Comparison of ENCODE assay signal across 19 cellular contexts in genomic region chr1:21661886-21662285, GRCh38. TPM values are rescaled to one million over a fixed set of nuclear protein-coding genes. Genes with fewer than 3 reads are reported as not detected.
A peak's percentile ranks its signal among the peaks of the same experiment; 100 is the strongest.
DNase-seq lines count a peak whose midpoint lies in the region; ATAC-seq, FAIRE-seq and TF ChIP-seq lines count a peak whose summit lies in the region.
"Had no signal": no experiment of that assay in that cellular context is flagged by ENCODE, and none has a peak within 500 bp of the region (broad histone marks: within the 10 kb centered on the region; RNA-seq: fewer than 3 reads in every experiment).

No MANE protein-coding gene starts in this region.

- intact Hi-C loops in right lobe of liver (cut with DNase I) (loop anchor here (10.0 kb wide), 2 partner anchors 147 to 287 kb away; no protein-coding TSS in a partner anchor), HepG2 (cut with micrococcal nuclease; ENCODE audit: unreplicated experiment) (no loop called here), kidney (cut with DNase I) (no loop called here), sigmoid colon (cut with DNase I) (no loop called here), esophagus muscularis mucosa (cut with DNase I) (no loop called here)

- H3K9me3 ChIP-seq in right lobe of liver (no peaks in the 10 kb centered on the region), HepG2 (ENCODE audit: low read length) (no peaks in the 10 kb centered on the region), kidney (ENCODE audit: control insufficient read depth in 1 of 2, low read length in 2 of 2) (no peaks in the 10 kb centered on the region), sigmoid colon (no peaks in the 10 kb centered on the region), esophagus muscularis mucosa (no peaks in the 10 kb centered on the region), tibial nerve (no peaks in the 10 kb centered on the region)
- H3K9me3 ChIP-seq: HAP-1 had no signal

- H3K27me3 ChIP-seq in right lobe of liver (no peaks in the 10 kb centered on the region), HepG2 (ENCODE audit: control insufficient read depth in 1 of 2, insufficient read depth in 2 of 2, low read length in 2 of 2) (no peaks in the 10 kb centered on the region), sigmoid colon (peaks cover 4 to 74% (median 47%) of the 10 kb centered on the region in 3 donors), esophagus muscularis mucosa (peaks cover 0 to 80% (median 11%) of the 10 kb centered on the region in 4 donors), tibial nerve (peaks cover 0 to 47% of the 10 kb centered on the region in 2 donors)

- POLR2A ChIA-PET in HepG2 (lab: Yijun Ruan, JAX) = interaction anchor here (1.2 kb wide), 1 partner anchor 8 kb away, joined by 3 read pairs; no protein-coding TSS in a partner anchor

- TF ChIP-seq EP300 in HepG2 (IDR thresholded peaks at IDR 0.05; ENCODE audit: low read depth in 2 of 2, low read length in 2 of 2) (no peak), HepG2 (CRISPR knock-in tag; IDR thresholded peaks at IDR 0.05; ENCODE audit: borderline replicate concordance) (no peak), sigmoid colon (IDR thresholded peaks at IDR 0.05) (no peak), esophagus muscularis mucosa (IDR thresholded peaks at IDR 0.05) (no peak), tibial nerve (IDR thresholded peaks at IDR 0.05) (no peak)

- no peak for TF ChIP-seq POLR2A in right lobe of liver (IDR thresholded peaks at IDR 0.05)
- no peak for TF ChIP-seq POLR2A in HepG2 (IDR thresholded peaks at IDR 0.05; ENCODE audit: insufficient read depth in 1 of 2, low read depth in 2 of 2, low read length in 2 of 2)
- no peak for TF ChIP-seq POLR2A in sigmoid colon (IDR thresholded peaks at IDR 0.05)
- no peak for TF ChIP-seq POLR2A in esophagus muscularis mucosa (IDR thresholded peaks at IDR 0.05; ENCODE audit: low read depth)
- no peak for TF ChIP-seq POLR2A in tibial nerve (IDR thresholded peaks at IDR 0.05)

- no peak for ATAC-seq in right lobe of liver
- ATAC-seq in HepG2 = no peak

- FAIRE-seq in HepG2 (lab: Jason Lieb, UNC) (no peak), kidney (lab: Jason Lieb, UNC) (no peak)
- FAIRE-seq: A204.1, D721Med, G401.6, GM12891, H1, HTR-8/SVneo had no signal

- H3K9ac ChIP-seq in HepG2 (ENCODE audit: insufficient read depth, low read depth, low read length) = no peak overlapping the region
- H3K9ac ChIP-seq in kidney (ENCODE audit: low read length in 2 of 2) = no peak overlapping the region

- in situ Hi-C loops in HepG2 (cut with HindIII; ENCODE audit: extremely low pct_ligation_motif_present, low pct_unique_long_range_greater_than_20kb) = no loop called here

- no peak overlapping the region for H2AFZ ChIP-seq in HepG2 (ENCODE audit: low read length)

- H3K27ac ChIP-seq in right lobe of liver = no peak overlapping the region
- H3K27ac ChIP-seq in HepG2 (ENCODE audit: extremely low read length, insufficient read depth, low read length) = no peak overlapping the region
- H3K27ac ChIP-seq in kidney (ENCODE audit: low read depth in 2 of 2, low read length in 2 of 2) = no peak overlapping the region
- H3K27ac ChIP-seq in sigmoid colon = no peak overlapping the region
- no peak overlapping the region for H3K27ac ChIP-seq in esophagus muscularis mucosa (replicated peaks in 1 of 4)
- no peak overlapping the region for H3K27ac ChIP-seq in tibial nerve

- CTCF ChIA-PET in HepG2 (lab: Yijun Ruan, JAX; ENCODE audit: low intra/inter-chr PET ratio, low total read pairs) = no interaction called here

- no peak overlapping the region for H3K4me3 ChIP-seq in right lobe of liver
- H3K4me3 ChIP-seq in HepG2 (replicated peaks in 1 of 3; ENCODE audit: insufficient read depth in 1 of 3, low read depth in 2 of 3, low read length in 3 of 3) = no peak overlapping the region
- no peak overlapping the region for H3K4me3 ChIP-seq in kidney (ENCODE audit: low read length in 2 of 2)
- no peak overlapping the region for H3K4me3 ChIP-seq in sigmoid colon
- H3K4me3 ChIP-seq in esophagus muscularis mucosa = no peak overlapping the region
- no peak overlapping the region for H3K4me3 ChIP-seq in tibial nerve
- H3K4me3 ChIP-seq: HAP-1 had no signal

- no peak overlapping the region for H3K4me2 ChIP-seq in HepG2 (ENCODE audit: low read depth, low read length)

- peaks cover 43% of the 10 kb centered on the region for H4K20me1 ChIP-seq in HepG2 (ENCODE audit: insufficient read depth, low read length)

- no peak for TF ChIP-seq RAD21 in HepG2 (CRISPR knock-in tag; IDR thresholded peaks at IDR 0.05)

- 67% methylated on average over 1 of the region's 5 CpGs for WGBS in right lobe of liver (ENCODE audit: insufficient coverage, low coverage, low lambda C conversion rate, missing lambda C conversion rate)
- 91% methylated on average over 5 of the region's 5 CpGs for WGBS in HepG2 (ENCODE audit: low lambda C conversion rate)
- 33 to 73% methylated on average over 5 of the region's 5 CpGs for WGBS in sigmoid colon, 2 donors
- 52% methylated on average over 5 of the region's 5 CpGs for WGBS in esophagus muscularis mucosa
- WGBS in tibial nerve, 2 donors = 64 to 73% methylated on average over 5 of the region's 5 CpGs

- DNase-seq in right lobe of liver (peak in 2 of 3 donors; percentile 14 to 35), HepG2 (ENCODE audit: low spot score) (no peak), kidney (peak; percentile 41), sigmoid colon (peak; percentile 24), esophagus muscularis mucosa (ENCODE audit: extremely low spot score) (no peak), tibial nerve (ENCODE audit: low spot score in 2 of 2) (no peak)
- no peak for DNase-seq in stimulated activated naive CD4-positive, alpha-beta T cell treated with Interleukin-2 at 50 U/mL for 16 hours (lab: John Stamatoyannopoulos, UW)
- DNase-seq: C1 segment of cervical spinal cord; CD4-positive, alpha-beta memory T cell; DMS153; DMS79 treated with DMSO at 0.1 percent for 48 hours; EL had no signal

- no peaks in the 10 kb centered on the region for H3K4me1 ChIP-seq in right lobe of liver
- H3K4me1 ChIP-seq in HepG2 (ENCODE audit: insufficient read depth, low read length) = peaks cover 43% of the 10 kb centered on the region
- H3K4me1 ChIP-seq in kidney (ENCODE audit: control insufficient read depth in 1 of 2, insufficient read depth in 1 of 2, low read depth in 1 of 2, low read length in 2 of 2) = peaks cover 2 to 6% of the 10 kb centered on the region in 2 donors
- peaks cover 0 to 6% (median 5%) of the 10 kb centered on the region in 4 donors for H3K4me1 ChIP-seq in sigmoid colon
- peaks cover 6 to 9% (median 7%) of the 10 kb centered on the region in 4 donors for H3K4me1 ChIP-seq in esophagus muscularis mucosa
- H3K4me1 ChIP-seq in tibial nerve = peaks cover 0 to 13% (median 1%) of the 10 kb centered on the region in 4 donors
- H3K4me1 ChIP-seq: HAP-1 had no signal

- H3K36me3 ChIP-seq in right lobe of liver (no peaks in the 10 kb centered on the region), HepG2 (replicated peaks in 1 of 2; ENCODE audit: control insufficient read depth in 1 of 2, insufficient read depth in 2 of 2, low read length in 2 of 2) (peaks cover 2 to 12% of the 10 kb centered on the region in 2 experiments; a peak in 3 of 5 replicates), kidney (ENCODE audit: control insufficient read depth in 1 of 2, insufficient read depth in 2 of 2, low read length in 2 of 2) (no peaks in the 10 kb centered on the region), sigmoid colon (no peaks in the 10 kb centered on the region), esophagus muscularis mucosa (no peaks in the 10 kb centered on the region), tibial nerve (no peaks in the 10 kb centered on the region)
- H3K36me3 ChIP-seq: HAP-1 had no signal

- TF ChIP-seq CTCF in right lobe of liver (IDR thresholded peaks at IDR 0.05) (no peak), HepG2 (CRISPR knock-in tag; IDR thresholded peaks at IDR 0.05) (no peak), kidney (IDR thresholded peaks at IDR 0.05; ENCODE audit: borderline replicate concordance, extremely low read depth, insufficient read depth) (no peak), sigmoid colon (IDR thresholded peaks at IDR 0.05) (no peak), esophagus muscularis mucosa (IDR thresholded peaks at IDR 0.05) (no peak), tibial nerve (IDR thresholded peaks at IDR 0.05) (no peak)

- BruUV-seq in HepG2 (replicated peaks; lab: Mats Ljungman, UMichigan) = no TSS peak

- H3K79me2 ChIP-seq in HepG2 (ENCODE audit: insufficient read depth, low read length) = no peaks in the 10 kb centered on the region

TF ChIP-seq in HepG2, 621 proteins besides CTCF, POLR2A, EP300 and RAD21 (continues in another document):
- TF ChIP-seq MXI1 (IDR thresholded peaks at IDR 0.05; ENCODE audit: borderline replicate concordance, low read depth, low read length) (no peak), ZNF720 (CRISPR knock-in tag; IDR thresholded peaks at IDR 0.05) (no peak)

RNA-seq across cellular contexts. Expression of gene RAP1GAP, which starts 7.3 kb away (rescaled TPM):
- total RNA-seq in right lobe of liver (10 to 100 TPM in 5 of 6 experiments, 1 to 10 TPM in 1; 8.0 to 38.1 (median 22.2) TPM), HepG2 (2016; rRNA removed; fragmentation: Illumina TruSeq; extraction: Trizol) (9.7 and 11.9 TPM in 2 replicates), kidney (39.2 TPM), sigmoid colon (under 1 TPM in 3 of 4 donors, not detected in 1; 0.33 to 0.71 (median 0.54) TPM), esophagus muscularis mucosa (under 1 TPM; 0.33 to 0.83 (median 0.56) TPM), tibial nerve (1 to 10 TPM; 2.4 to 5.1 (median 4.6) TPM)
- 3.8 and 5.0 TPM in 2 replicates for total RNA-seq in HepG2 (2016; cell fraction: cytosol; rRNA removed; fragmentation: Illumina TruSeq; extraction: Trizol; ENCODE audit: low read depth)
- total RNA-seq in HepG2 (2016; cell fraction: insoluble cytoplasmic fraction; rRNA removed; fragmentation: Illumina TruSeq; extraction: Trizol) = 7.8 and 12.1 TPM in 2 replicates
- 9.5 and 11.5 TPM in 2 replicates for total RNA-seq in HepG2 (2016; cell fraction: membrane; rRNA removed; fragmentation: Illumina TruSeq; extraction: Trizol)
- 13.6 and 14.7 TPM in 2 replicates for total RNA-seq in HepG2 (2016; cell fraction: nucleus; rRNA removed; fragmentation: Illumina TruSeq; extraction: Trizol)
- polyA plus RNA-seq in HepG2 (2011; rRNA removed) (37.5 and 46.1 TPM in 2 replicates), kidney (ENCODE audit: insufficient read depth, low read depth, low replicate concordance) (200 TPM), sigmoid colon (10 to 100 TPM; 24.3 to 47.4 (median 43.9) TPM)
- 21.6 and 24.9 TPM in 2 replicates for polyA plus RNA-seq in HepG2 (2011; cell fraction: cytosol; rRNA removed)
- polyA plus RNA-seq in HepG2 (2011; cell fraction: nucleus; rRNA removed) = 114 and 133 TPM in 2 replicates
- 22.0 and 27.8 TPM in 2 replicates for polyA plus RNA-seq in HepG2 (2012)
- polyA plus RNA-seq in HepG2 (2016; cell fraction: cytosol; fragmentation: Illumina TruSeq; extraction: Trizol; ENCODE audit: low read depth) = 5.3 and 7.0 TPM in 2 replicates
- 17.1 and 23.0 TPM in 2 replicates for polyA plus RNA-seq in HepG2 (2016; cell fraction: insoluble cytoplasmic fraction; fragmentation: Illumina TruSeq; extraction: Trizol; ENCODE audit: low read depth)
- polyA plus RNA-seq in HepG2 (2016; cell fraction: membrane; fragmentation: Illumina TruSeq; extraction: Trizol; ENCODE audit: low read depth) = 14.4 and 18.4 TPM in 2 replicates
- 58.0 and 62.8 TPM in 2 replicates for polyA plus RNA-seq in HepG2 (2016; cell fraction: nucleus; fragmentation: Illumina TruSeq; extraction: Trizol; ENCODE audit: insufficient read depth, low read depth)
- 18.4 and 45.8 TPM in 2 replicates for polyA minus RNA-seq in HepG2 (2011; rRNA and poly(A)+ RNA removed; ENCODE audit: low replicate concordance)
- polyA minus RNA-seq in HepG2 (2011; cell fraction: cytosol; rRNA and poly(A)+ RNA removed) = 12.8 and 14.1 TPM in 2 replicates
- polyA minus RNA-seq in HepG2 (2011; cell fraction: nucleus; rRNA and poly(A)+ RNA removed) = 20.8 and 23.4 TPM in 2 replicates
- polyA plus RNA-seq: CD4-positive, alpha-beta memory T cell had no signal

Comparison
In these comparisons a context has a peak if more than half of its experiments do, and no peak if none do; other contexts are left out.
1. DNase-seq: peak in right lobe of liver (2 of 3), kidney (single experiment) and sigmoid colon (single experiment); none in HepG2 (single experiment), esophagus muscularis mucosa (single experiment), stimulated activated naive CD4-positive, alpha-beta T cell treated with Interleukin-2 at 50 U/mL for 16 hours (single experiment) and tibial nerve (0 of 2).
2. intact Hi-C loops: an anchor here in right lobe of liver (10.0 kb wide); none called in HepG2, kidney, sigmoid colon and esophagus muscularis mucosa.